1 cellular context compared by ENCODE assay signal in genomic region chr15:49169880-49170597, GRCh38.
TF ChIP-seq lines count a peak whose summit lies in the region.

Gene GALK2 (plus strand): TSS chr15:49170247. CDS start chr15:49170323, 76 bp downstream.

TF ChIP-seq in HepG2, 621 proteins besides CTCF, POLR2A, EP300 and RAD21 (continued from another document and continues in another):
- TF ChIP-seq DNMT1 (CRISPR knock-in tag; IDR thresholded peaks at IDR 0.05) = no peak
- no peak for TF ChIP-seq TEAD3 (CRISPR knock-in tag; optimal IDR thresholded peaks at IDR 0.05; ENCODE audit: borderline replicate concordance)
- no peak for TF ChIP-seq ZNF670 (CRISPR knock-in tag; IDR thresholded peaks at IDR 0.05; ENCODE audit: borderline replicate concordance)
- TF ChIP-seq HOXA5 (CRISPR knock-in tag; IDR thresholded peaks at IDR 0.05) = peak; percentile 57; the same call in 1 of the 2 replicates
- TF ChIP-seq ZNF205 (CRISPR knock-in tag; IDR thresholded peaks at IDR 0.05) = 0 out of 2 replicates have a peak, but pooled peaks have one; percentile 21
- TF ChIP-seq ZFP1 (CRISPR knock-in tag; IDR thresholded peaks at IDR 0.05) = 0 out of 2 replicates have a peak, but pooled peaks have one; percentile 58
- peak; percentile 53; the same call in 1 of the 2 replicates for TF ChIP-seq HES4 (CRISPR knock-in tag; IDR thresholded peaks at IDR 0.05; ENCODE audit: borderline replicate concordance)
- TF ChIP-seq YY1 (IDR thresholded peaks at IDR 0.05; ENCODE audit: insufficient read depth, insufficient replicate concordance, low read depth, low read length) = no peak
- peak; percentile 87 for TF ChIP-seq TFE3 (CRISPR knock-in tag; IDR thresholded peaks at IDR 0.05)
- TF ChIP-seq RFX5 (IDR thresholded peaks at IDR 0.05; ENCODE audit: low read depth, low read length) = 0 out of 2 replicates have a peak, but pooled peaks have one; percentile 32
- no peak for TF ChIP-seq PHB2 (IDR thresholded peaks at IDR 0.05; ENCODE audit: partially characterized antibody)
- peak; percentile 46; the same call in 1 of the 2 replicates for TF ChIP-seq ZNF572 (CRISPR knock-in tag; IDR thresholded peaks at IDR 0.05)
- TF ChIP-seq ZNF800 (CRISPR knock-in tag; IDR thresholded peaks at IDR 0.05) = 0 out of 2 replicates have a peak, but pooled peaks have one; percentile 23
- TF ChIP-seq ARID5B (CRISPR knock-in tag; IDR thresholded peaks at IDR 0.05) = peak; percentile 68
- no peak for TF ChIP-seq JUND (CRISPR knock-in tag; IDR thresholded peaks at IDR 0.05)
- peak; percentile 90 for TF ChIP-seq NFKBIZ (CRISPR knock-in tag; IDR thresholded peaks at IDR 0.05)
- TF ChIP-seq AKNA (CRISPR knock-in tag; IDR thresholded peaks at IDR 0.05; ENCODE audit: borderline replicate concordance) = no peak
- no peak for TF ChIP-seq ISL2 (CRISPR knock-in tag; IDR thresholded peaks at IDR 0.05)
- no peak for TF ChIP-seq BRD4 (CRISPR knock-in tag; IDR thresholded peaks at IDR 0.05)
- TF ChIP-seq CCAR2 (optimal IDR thresholded peaks at IDR 0.05; ENCODE audit: low read depth, low read length) = no peak
- no peak for TF ChIP-seq CENPT (CRISPR knock-in tag; IDR thresholded peaks at IDR 0.05; ENCODE audit: low read depth)
- TF ChIP-seq SIX4 (CRISPR knock-in tag; IDR thresholded peaks at IDR 0.05) = no peak
- peak; percentile 55; the same call in 1 of the 2 replicates for TF ChIP-seq NKX3-1 (CRISPR knock-in tag; IDR thresholded peaks at IDR 0.05)
- no peak for TF ChIP-seq ZNF790 (CRISPR knock-in tag; IDR thresholded peaks at IDR 0.05; ENCODE audit: borderline replicate concordance)
- no peak for TF ChIP-seq ATF6 (CRISPR knock-in tag; conservative IDR thresholded peaks at IDR 0.05)
- TF ChIP-seq ZNF335 (CRISPR knock-in tag; IDR thresholded peaks at IDR 0.05) = no peak
- TF ChIP-seq ZNF652 (CRISPR knock-in tag; IDR thresholded peaks at IDR 0.05; ENCODE audit: borderline replicate concordance, low read depth) = peak; percentile 25; the same call in 1 of the 2 replicates
- peak; percentile 66; the same call in 1 of the 2 replicates for TF ChIP-seq ZNF605 (CRISPR knock-in tag; IDR thresholded peaks at IDR 0.05)
- TF ChIP-seq DMAP1 (CRISPR knock-in tag; IDR thresholded peaks at IDR 0.05) = peak; percentile 87; the same call in 1 of the 2 replicates
- peak; percentile 75 for TF ChIP-seq ZFP91 (CRISPR knock-in tag; IDR thresholded peaks at IDR 0.05; ENCODE audit: borderline replicate concordance)
- TF ChIP-seq ZNF234 (CRISPR knock-in tag; conservative IDR thresholded peaks at IDR 0.05) = no peak
- TF ChIP-seq MXD3 (CRISPR knock-in tag; IDR thresholded peaks at IDR 0.05) = peak; percentile 96
- TF ChIP-seq GABPA (IDR thresholded peaks at IDR 0.05; ENCODE audit: low read depth, low read length) = no peak
- peak; percentile 82 for TF ChIP-seq GABPA (CRISPR knock-in tag; IDR thresholded peaks at IDR 0.05; ENCODE audit: low read depth)
- TF ChIP-seq PTBP1 (IDR thresholded peaks at IDR 0.05; ENCODE audit: low read depth, low read length, poor library complexity, severe bottlenecking) = no peak
- TF ChIP-seq TCF12 (IDR thresholded peaks at IDR 0.05) = no peak
- 0 out of 2 replicates have a peak, but pooled peaks have one; percentile 31 for TF ChIP-seq TCF12 (CRISPR knock-in tag; IDR thresholded peaks at IDR 0.05)
- no peak for TF ChIP-seq ZNF101 (CRISPR knock-in tag; IDR thresholded peaks at IDR 0.05; ENCODE audit: borderline replicate concordance, low read depth)
- TF ChIP-seq HNRNPK (IDR thresholded peaks at IDR 0.05; ENCODE audit: low read depth, low read length, poor library complexity, severe bottlenecking) = no peak
- peak; percentile 34; the same call in 1 of the 2 replicates for TF ChIP-seq NCOA2 (CRISPR knock-in tag; IDR thresholded peaks at IDR 0.05)
- TF ChIP-seq PAXIP1 (CRISPR knock-in tag; conservative IDR thresholded peaks at IDR 0.05) = peak; percentile 63
- no peak for TF ChIP-seq FOXA1 (IDR thresholded peaks at IDR 0.05)
- TF ChIP-seq FOXA1 (CRISPR knock-in tag; IDR thresholded peaks at IDR 0.05) = no peak
- 0 out of 2 replicates have a peak, but pooled peaks have one; percentile 78 for TF ChIP-seq ZBTB8A (CRISPR knock-in tag; IDR thresholded peaks at IDR 0.05; ENCODE audit: borderline replicate concordance, low read depth)
